In genomic region chr5:89255845-89256463, GRCh38 we compare ENCODE assay signal across 1 cellular context.
TF ChIP-seq lines count a peak whose summit lies in the region.

No MANE protein-coding gene starts in this region.

TF ChIP-seq in K562, 482 proteins besides CTCF, POLR2A, EP300 and RAD21 (continued from another document):
- TF ChIP-seq MAFK (IDR thresholded peaks at IDR 0.05; ENCODE audit: low read length) = peak; percentile 51; the same call in 1 of the 2 replicates
- TF ChIP-seq, protein P1, sequence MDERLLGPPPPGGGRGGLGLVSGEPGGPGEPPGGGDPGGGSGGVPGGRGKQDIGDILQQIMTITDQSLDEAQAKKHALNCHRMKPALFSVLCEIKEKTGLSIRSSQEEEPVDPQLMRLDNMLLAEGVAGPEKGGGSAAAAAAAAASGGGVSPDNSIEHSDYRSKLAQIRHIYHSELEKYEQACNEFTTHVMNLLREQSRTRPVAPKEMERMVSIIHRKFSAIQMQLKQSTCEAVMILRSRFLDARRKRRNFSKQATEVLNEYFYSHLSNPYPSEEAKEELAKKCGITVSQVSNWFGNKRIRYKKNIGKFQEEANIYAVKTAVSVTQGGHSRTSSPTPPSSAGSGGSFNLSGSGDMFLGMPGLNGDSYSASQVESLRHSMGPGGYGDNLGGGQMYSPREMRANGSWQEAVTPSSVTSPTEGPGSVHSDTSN (CRISPR knock-in tag; IDR thresholded peaks at IDR 0.05; ENCODE audit: low read depth) = no peak
- TF ChIP-seq, protein P1 (tag; conservative IDR thresholded peaks at IDR 0.05; ENCODE audit: low read depth) = no peak
- TF ChIP-seq ZNF143 (CRISPR knock-in tag; IDR thresholded peaks at IDR 0.05) = peak; percentile 81
- peak in 1 of 2 experiments; percentile 37 for TF ChIP-seq AFF1 (IDR thresholded peaks at IDR 0.05; ENCODE audit: low read depth in 1 of 2, partially characterized antibody in 2 of 2)
- peak; percentile 84 for TF ChIP-seq HCFC1 (IDR thresholded peaks at IDR 0.05; ENCODE audit: low read depth, low read length)
- no peak for TF ChIP-seq BHLHE40 (IDR thresholded peaks at IDR 0.05; ENCODE audit: low read length)
- TF ChIP-seq RAD51 (IDR thresholded peaks at IDR 0.05; ENCODE audit: borderline replicate concordance, low read depth) = peak; percentile 81
- TF ChIP-seq, protein P2, sequence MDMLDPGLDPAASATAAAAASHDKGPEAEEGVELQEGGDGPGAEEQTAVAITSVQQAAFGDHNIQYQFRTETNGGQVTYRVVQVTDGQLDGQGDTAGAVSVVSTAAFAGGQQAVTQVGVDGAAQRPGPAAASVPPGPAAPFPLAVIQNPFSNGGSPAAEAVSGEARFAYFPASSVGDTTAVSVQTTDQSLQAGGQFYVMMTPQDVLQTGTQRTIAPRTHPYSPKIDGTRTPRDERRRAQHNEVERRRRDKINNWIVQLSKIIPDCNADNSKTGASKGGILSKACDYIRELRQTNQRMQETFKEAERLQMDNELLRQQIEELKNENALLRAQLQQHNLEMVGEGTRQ (CRISPR knock-in tag; IDR thresholded peaks at IDR 0.05) = peak; percentile 65
- TF ChIP-seq CBX3 (IDR thresholded peaks at IDR 0.05; ENCODE audit: borderline replicate concordance in 1 of 2, low read length in 2 of 2) = peak in 1 of 2 experiments; percentile 58; a peak in 1 of 3 replicates
- peak; percentile 96 for TF ChIP-seq ZNF12 (CRISPR knock-in tag; IDR thresholded peaks at IDR 0.05)
- no peak for TF ChIP-seq CHD2 (IDR thresholded peaks at IDR 0.05; ENCODE audit: low read depth, low read length)
- peak; percentile 94 for TF ChIP-seq ZNF316 (IDR thresholded peaks at IDR 0.05)
- TF ChIP-seq CBFA2T2 (conservative IDR thresholded peaks at IDR 0.05) = peak; percentile 31; the same call in 1 of the 2 replicates
- no peak for TF ChIP-seq FOXJ2 (tag; IDR thresholded peaks at IDR 0.05)
- TF ChIP-seq, protein P3, sequence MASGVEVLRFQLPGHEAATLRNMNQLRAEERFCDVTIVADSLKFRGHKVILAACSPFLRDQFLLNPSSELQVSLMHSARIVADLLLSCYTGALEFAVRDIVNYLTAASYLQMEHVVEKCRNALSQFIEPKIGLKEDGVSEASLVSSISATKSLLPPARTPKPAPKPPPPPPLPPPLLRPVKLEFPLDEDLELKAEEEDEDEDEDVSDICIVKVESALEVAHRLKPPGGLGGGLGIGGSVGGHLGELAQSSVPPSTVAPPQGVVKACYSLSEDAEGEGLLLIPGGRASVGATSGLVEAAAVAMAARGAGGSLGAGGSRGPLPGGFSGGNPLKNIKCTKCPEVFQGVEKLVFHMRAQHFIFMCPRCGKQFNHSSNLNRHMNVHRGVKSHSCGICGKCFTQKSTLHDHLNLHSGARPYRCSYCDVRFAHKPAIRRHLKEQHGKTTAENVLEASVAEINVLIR (CRISPR knock-in tag; IDR thresholded peaks at IDR 0.05) = no peak
- peak; percentile 66 for TF ChIP-seq NR2C1 (IDR thresholded peaks at IDR 0.05)
- TF ChIP-seq NR2C1 (tag; IDR thresholded peaks at IDR 0.05) = peak; percentile 78
TF ChIP-seq in K562: peak in this region for 21.
